21 cellular contexts compared by ENCODE assay signal in the genomic region with DNA sequence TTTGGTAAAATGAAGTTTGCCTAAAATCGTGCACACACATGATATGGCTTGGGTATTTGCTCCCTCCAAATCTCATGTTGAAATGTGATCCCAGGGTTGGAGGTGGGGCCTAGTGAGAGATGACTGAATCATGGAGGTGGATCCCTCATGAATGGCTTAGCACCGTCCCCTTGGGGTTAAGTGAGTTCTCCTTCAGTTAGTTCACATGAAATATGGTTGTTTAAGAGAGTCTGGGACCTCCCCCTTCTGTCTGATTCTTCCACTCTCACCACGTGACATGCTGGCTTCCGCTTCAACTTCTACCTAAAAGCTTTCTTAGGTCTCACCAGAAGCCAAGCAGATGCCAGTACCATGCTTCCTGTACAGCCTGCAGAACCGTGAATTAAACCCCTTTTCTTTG. TPM values are rescaled to one million over a fixed set of nuclear protein-coding genes. Genes with fewer than 3 reads are reported as not detected.
DNase-seq lines count a peak whose midpoint lies in the region; ATAC-seq, FAIRE-seq and TF ChIP-seq lines count a peak whose summit lies in the region.
"Had no signal": no experiment of that assay in that cellular context is flagged by ENCODE, and none has a peak within 500 bp of the region (broad histone marks: within the 10 kb centered on the region; RNA-seq: fewer than 3 reads in every experiment).

No MANE protein-coding gene starts in this region.

- BruUV-seq in Calu3 (replicated peaks; lab: Mats Ljungman, UMichigan): no TSS peak

- DNase-seq in NCI-H187 (lab: John Stamatoyannopoulos, UW): peak; percentile 0 to 1
- no peak for DNase-seq in NCI-H187 treated with DMSO at 0.1 percent for 48 hours (lab: John Stamatoyannopoulos, UW)
- DNase-seq in MG63: peak; percentile 42
- DNase-seq in astrocyte of the spinal cord (ENCODE audit: low read depth, low spot score): peak; percentile 22
- DNase-seq in skeletal muscle cell (ENCODE audit: low read depth): peak; percentile 34
- no peak for DNase-seq in Calu3
- no peak for DNase-seq in HTR-8/SVneo (ENCODE audit: insufficient read length, low spot score)
- DNase-seq: activated CD4-positive, alpha-beta T cell treated with anti-CD3 and anti-CD28 coated beads for 1 hour; activated naive CD4-positive, alpha-beta T cell; brain microvascular endothelial cell; CD4-positive, alpha-beta memory T cell; GF-D8; left ventricle myocardium superior; naive thymus-derived CD8-positive, alpha-beta T cell; NCI-H1105 treated with DMSO at 0.1 percent for 48 hours; NCI-H524; stimulated activated CD4-positive, alpha-beta T cell treated with anti-CD3 and anti-CD28 coated beads, Interleukin-15, amount 100 ng/mL, for 24 hours had no signal

- no peak for FAIRE-seq in HTR-8/SVneo (lab: Jason Lieb, UNC)
- FAIRE-seq: A204.1 had no signal

- H3K9me3 Mint-ChIP-seq in Calu3 (ENCODE audit: low read depth, unreplicated experiment): no peaks in the 10 kb centered on the region

- intact Hi-C loops in Calu3 (cut with micrococcal nuclease; ENCODE audit: unreplicated experiment): no loop called here

- in situ Hi-C loops in astrocyte of the spinal cord (cut with HindIII; ENCODE audit: low sequenced_read_pairs): no loop called here

- peaks cover 17% of the 10 kb centered on the region for H3K36me3 ChIP-seq in MG63
- H3K36me3 ChIP-seq: brain microvascular endothelial cell, prostate gland had no signal

- no peak for ATAC-seq in GM21619 (IDR thresholded peaks at IDR 0.05; ENCODE audit: unreplicated experiment)
- ATAC-seq: left ventricle myocardium superior; naive thymus-derived CD8-positive, alpha-beta T cell had no signal

- no peaks in the 10 kb centered on the region for H3K4me1 Mint-ChIP-seq in Calu3 (ENCODE audit: low read depth, unreplicated experiment)

- TF ChIP-seq CTCF in astrocyte of the spinal cord (IDR thresholded peaks at IDR 0.05; ENCODE audit: low read depth, low read length) (no peak), Calu3 (IDR thresholded peaks at IDR 0.05; ENCODE audit: unreplicated experiment) (no peak)

- no peaks in the 10 kb centered on the region for H3K9me3 ChIP-seq in MG63
- H3K9me3 ChIP-seq: prostate gland had no signal

- H3K36me3 Mint-ChIP-seq in Calu3 (ENCODE audit: insufficient read depth, unreplicated experiment): no peaks in the 10 kb centered on the region
- H3K36me3 Mint-ChIP-seq: CD4-positive, alpha-beta memory T cell; naive thymus-derived CD8-positive, alpha-beta T cell had no signal

- H3K4me3 Mint-ChIP-seq in Calu3 (ENCODE audit: low read depth, unreplicated experiment): no peak overlapping the region
- H3K4me3 Mint-ChIP-seq: CD4-positive, alpha-beta memory T cell; naive thymus-derived CD8-positive, alpha-beta T cell; T-helper 1 cell treated with Interleukin-12 subunit alpha and Interleukin-12 subunit beta and Interleukin-4 antibody, amounts not matched to agents 30 μg/mL and 1 μg/mL, for 36 hours had no signal

- H3K4me3 ChIP-seq in MG63 (no peak overlapping the region), astrocyte of the spinal cord (ENCODE audit: low read depth, low read length) (no peak overlapping the region), skeletal muscle cell (ENCODE audit: low read depth, low read length) (no peak overlapping the region)
- H3K4me3 ChIP-seq: prostate gland had no signal

- H3K27ac Mint-ChIP-seq in Calu3 (ENCODE audit: unreplicated experiment): no peak overlapping the region
- H3K27ac Mint-ChIP-seq: CD4-positive, alpha-beta memory T cell; naive thymus-derived CD8-positive, alpha-beta T cell; T-helper 1 cell treated with Interleukin-12 subunit alpha and Interleukin-12 subunit beta and Interleukin-4 antibody, amounts not matched to agents 30 μg/mL and 1 μg/mL, for 36 hours had no signal

- no peaks in the 10 kb centered on the region for H3K27me3 ChIP-seq in MG63
- H3K27me3 ChIP-seq: brain microvascular endothelial cell had no signal

- CTCF ChIA-PET in Calu3 (lab: Charles Lee): no interaction called here

- no peaks in the 10 kb centered on the region for H3K27me3 Mint-ChIP-seq in Calu3 (ENCODE audit: unreplicated experiment)
- H3K27me3 Mint-ChIP-seq: CD4-positive, alpha-beta memory T cell had no signal

RNA-seq across cellular contexts. Expression of gene SIPA1L2, which starts 58.4 kb away (rescaled TPM):
- total RNA-seq in MG63 (2014; rRNA removed; shearing (Covaris generic); ENCODE audit: low replicate concordance): 11.4 and 16.8 TPM in 2 replicates
- total RNA-seq in Calu3 (2022): 1.4 and 1.5 TPM in 2 replicates

Comparison
In these comparisons a context has a peak if more than half of its experiments do, and no peak if none do; other contexts are left out.
1. DNase-seq: peak in NCI-H187 (2 of 2), MG63 (single experiment), astrocyte of the spinal cord (single experiment) and skeletal muscle cell (single experiment); none in NCI-H187 treated with DMSO at 0.1 percent for 48 hours (single experiment), Calu3 (single experiment) and HTR-8/SVneo (single experiment).